3 cellular contexts compared by ENCODE assay signal in the genomic region with DNA sequence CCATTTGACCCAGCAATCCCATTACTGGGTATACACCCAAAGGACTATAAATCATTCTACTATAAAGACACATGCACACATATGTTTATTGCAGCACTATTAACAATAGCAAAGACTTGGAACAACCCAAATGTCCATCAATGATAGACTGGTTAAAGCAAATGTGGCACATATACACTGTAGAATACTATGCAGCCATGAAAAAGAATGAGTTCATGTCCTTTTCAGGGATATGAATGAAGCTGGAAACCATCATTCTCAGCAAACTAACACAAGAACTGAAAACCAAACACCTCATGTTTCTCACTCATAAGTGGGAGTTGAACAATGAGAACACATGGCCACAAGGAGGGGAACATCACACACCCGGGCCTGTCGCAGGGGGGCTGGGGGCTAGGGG.
TF ChIP-seq lines count a peak whose summit lies in the region.

No MANE protein-coding gene starts in this region.

TF ChIP-seq in HEK293, 187 proteins besides CTCF, POLR2A, EP300 and RAD21:
- peak; percentile 75 for TF ChIP-seq ZNF146 (tag by site-specific recombination; IDR thresholded peaks at IDR 0.05)

TF ChIP-seq in K562, 482 proteins besides CTCF, POLR2A, EP300 and RAD21:
- TF ChIP-seq ZNF146 (CRISPR knock-in tag; IDR thresholded peaks at IDR 0.05; ENCODE audit: unreplicated experiment): peak; percentile 83

TF ChIP-seq in HepG2, 621 proteins besides CTCF, POLR2A, EP300 and RAD21:
- TF ChIP-seq, protein P1, sequence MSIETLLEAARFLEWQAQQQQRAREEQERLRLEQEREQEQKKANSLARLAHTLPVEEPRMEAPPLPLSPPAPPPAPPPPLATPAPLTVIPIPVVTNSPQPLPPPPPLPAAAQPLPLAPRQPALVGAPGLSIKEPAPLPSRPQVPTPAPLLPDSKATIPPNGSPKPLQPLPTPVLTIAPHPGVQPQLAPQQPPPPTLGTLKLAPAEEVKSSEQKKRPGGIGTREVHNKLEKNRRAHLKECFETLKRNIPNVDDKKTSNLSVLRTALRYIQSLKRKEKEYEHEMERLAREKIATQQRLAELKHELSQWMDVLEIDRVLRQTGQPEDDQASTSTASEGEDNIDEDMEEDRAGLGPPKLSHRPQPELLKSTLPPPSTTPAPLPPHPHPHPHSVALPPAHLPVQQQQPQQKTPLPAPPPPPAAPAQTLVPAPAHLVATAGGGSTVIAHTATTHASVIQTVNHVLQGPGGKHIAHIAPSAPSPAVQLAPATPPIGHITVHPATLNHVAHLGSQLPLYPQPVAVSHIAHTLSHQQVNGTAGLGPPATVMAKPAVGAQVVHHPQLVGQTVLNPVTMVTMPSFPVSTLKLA (IDR thresholded peaks at IDR 0.05): 0 out of 2 replicates have a peak, but pooled peaks have one; percentile 22
